In the genomic region with DNA sequence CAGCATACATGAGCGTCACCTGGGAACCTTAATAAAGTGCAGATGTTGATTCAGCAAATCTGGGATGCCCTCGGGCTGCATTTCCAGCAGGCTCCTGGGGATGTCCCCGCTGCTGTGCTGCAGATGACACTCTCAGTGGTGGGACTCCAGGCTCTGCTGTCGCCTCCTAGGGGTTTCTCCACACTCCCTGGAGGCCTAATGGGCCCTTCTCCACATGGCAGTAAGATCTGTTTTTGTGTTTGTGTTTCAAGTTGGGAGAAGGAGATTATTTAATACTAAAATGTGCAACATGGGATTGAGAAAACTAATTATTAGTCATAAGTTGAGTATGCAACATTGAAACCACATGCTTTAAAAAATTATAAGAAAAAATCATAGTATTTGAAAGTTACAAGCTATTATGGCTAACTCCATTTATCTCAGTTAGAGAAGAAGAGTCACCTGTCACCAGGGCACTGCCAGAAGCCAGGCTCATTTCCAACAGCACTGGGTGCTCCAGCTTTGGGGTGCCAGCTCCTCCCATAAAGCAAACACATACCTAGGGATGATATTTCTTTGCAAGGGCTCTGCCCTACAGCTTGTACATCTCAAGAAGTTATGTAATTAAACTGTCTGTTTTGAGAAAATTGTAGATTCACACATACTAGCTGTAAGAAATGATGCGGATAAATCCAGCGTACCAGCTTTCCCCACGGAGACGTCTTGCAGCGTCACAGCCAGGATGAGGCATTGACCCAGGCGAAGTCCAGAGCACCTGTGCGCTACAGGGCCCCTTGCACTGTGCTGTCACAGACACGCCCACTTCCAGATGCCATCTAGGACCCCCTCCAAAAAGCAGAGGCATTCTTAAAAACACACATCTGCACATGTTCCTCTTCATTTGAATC, we compare ENCODE assay signal across 19 cellular contexts.
DNase-seq lines count a peak whose midpoint lies in the region; ATAC-seq and TF ChIP-seq lines count a peak whose summit lies in the region.
"Had no signal": no experiment of that assay in that cellular context is flagged by ENCODE, and none has a peak within 500 bp of the region (broad histone marks: within the 10 kb centered on the region; RNA-seq: fewer than 3 reads in every experiment).

No MANE protein-coding gene starts in this region.

- TF ChIP-seq POLR2A in gastroesophageal sphincter (IDR thresholded peaks at IDR 0.05) = no peak
- TF ChIP-seq POLR2A in transverse colon (IDR thresholded peaks at IDR 0.05) = no peak

- 53 to 67% methylated on average over 3 to 9 of the region's 12 CpGs for WGBS in gastroesophageal sphincter (ENCODE audit: low coverage in 1 of 2), 2 donors
- WGBS in transverse colon (ENCODE audit: low coverage in 1 of 2), 2 donors = 74 to 80% methylated on average over 1 to 12 of the region's 12 CpGs

- no peaks in the 10 kb centered on the region for H3K27me3 ChIP-seq in adipocyte (replicated peaks; ENCODE audit: control insufficient read depth, insufficient read depth, low read length)
- H3K27me3 ChIP-seq in gastroesophageal sphincter = no peaks in the 10 kb centered on the region
- H3K27me3 ChIP-seq in transverse colon = no peaks in the 10 kb centered on the region
- H3K27me3 ChIP-seq: Peyer's patch, right atrium auricular region, upper lobe of right lung had no signal

- TF ChIP-seq EP300 in gastroesophageal sphincter (IDR thresholded peaks at IDR 0.05) (no peak), transverse colon (IDR thresholded peaks at IDR 0.05; ENCODE audit: low read depth) (no peak)

- H3K4me3 ChIP-seq in adipocyte (ENCODE audit: low read length) (peak overlapping the region; percentile 10), gastroesophageal sphincter (no peak overlapping the region), transverse colon (no peak overlapping the region)
- H3K4me3 ChIP-seq: lower lobe of right lung, Peyer's patch, right atrium auricular region, upper lobe of right lung had no signal

- no peak overlapping the region for H3K9ac ChIP-seq in adipocyte (ENCODE audit: low read length)

- ATAC-seq in gastroesophageal sphincter = peak; percentile 34
- ATAC-seq in HG03520 (IDR thresholded peaks at IDR 0.05; ENCODE audit: unreplicated experiment) = no peak
- no peak for ATAC-seq in GM18909 (IDR thresholded peaks at IDR 0.05; ENCODE audit: poor library complexity, unreplicated experiment)
- no peak for ATAC-seq in GM21360 (IDR thresholded peaks at IDR 0.05; ENCODE audit: unreplicated experiment)
- ATAC-seq: lower lobe of right lung, upper lobe of right lung had no signal

- peak overlapping the region; percentile 43 to 92 (median 90) for H3K27ac ChIP-seq in gastroesophageal sphincter
- peak overlapping the region in 3 of 4 donors; percentile 14 to 48 (median 35) for H3K27ac ChIP-seq in transverse colon
- H3K27ac ChIP-seq: lower lobe of right lung, upper lobe of right lung had no signal

- H3K36me3 ChIP-seq in adipocyte (ENCODE audit: control insufficient read depth, insufficient read depth, low read length, severe bottlenecking) (no peaks in the 10 kb centered on the region), gastroesophageal sphincter (no peaks in the 10 kb centered on the region), transverse colon (no peaks in the 10 kb centered on the region)
- H3K36me3 ChIP-seq: lower lobe of right lung, Peyer's patch, right atrium auricular region, upper lobe of right lung had no signal

- DNase-seq in NCI-H345 (lab: John Stamatoyannopoulos, UW) (peak; percentile 17), NCI-H345 treated with DMSO at 0.1 percent for 48 hours (lab: John Stamatoyannopoulos, UW; ENCODE audit: unreplicated experiment) (no peak), adipocyte (ENCODE audit: low read depth) (no peak), transverse colon (no peak)
- DNase-seq: activated CD4-positive, alpha-beta T cell treated with anti-CD3 and anti-CD28 coated beads for 4 hours; activated naive CD8-positive, alpha-beta T cell treated with anti-CD3 and anti-CD28 coated beads, Interleukin-2, amount 10 ng/mL, durations not matched to agents 7 days and 5 days; Caco-2; KG1; lower lobe of right lung; NCI-H1436; NCI-H526; nephron progenitor cell; Peyer's patch; upper lobe of right lung had no signal

- intact Hi-C loops in transverse colon (cut with DNase I; ENCODE audit: low total_unique reads) = no loop called here

- in situ Hi-C loops in transverse colon (cut with MboI; ENCODE audit: low pct_ligation_motif_present in 1 of 4, low pct_unique_long_range_greater_than_20kb in 1 of 4, low sequenced_read_pairs in 3 of 4) = no loop called here

- H3K4me1 ChIP-seq in adipocyte (ENCODE audit: control insufficient read depth, insufficient read depth, low read length) (peaks cover 94% of the 10 kb centered on the region), gastroesophageal sphincter (peaks cover 23 to 90% (median 37%) of the 10 kb centered on the region in 3 donors), transverse colon (peaks cover 32 to 61% (median 53%) of the 10 kb centered on the region in 4 donors)

- TF ChIP-seq CTCF in gastroesophageal sphincter (IDR thresholded peaks at IDR 0.05) (no peak), transverse colon (IDR thresholded peaks at IDR 0.05) (no peak)

- H3K9me3 ChIP-seq in adipocyte (ENCODE audit: control insufficient read depth, low read length) (no peaks in the 10 kb centered on the region), gastroesophageal sphincter (no peaks in the 10 kb centered on the region), transverse colon (no peaks in the 10 kb centered on the region)
- H3K9me3 ChIP-seq: Caco-2, lower lobe of right lung, Peyer's patch, right atrium auricular region, upper lobe of right lung had no signal
